22 cellular contexts compared by ENCODE assay signal in the genomic region with DNA sequence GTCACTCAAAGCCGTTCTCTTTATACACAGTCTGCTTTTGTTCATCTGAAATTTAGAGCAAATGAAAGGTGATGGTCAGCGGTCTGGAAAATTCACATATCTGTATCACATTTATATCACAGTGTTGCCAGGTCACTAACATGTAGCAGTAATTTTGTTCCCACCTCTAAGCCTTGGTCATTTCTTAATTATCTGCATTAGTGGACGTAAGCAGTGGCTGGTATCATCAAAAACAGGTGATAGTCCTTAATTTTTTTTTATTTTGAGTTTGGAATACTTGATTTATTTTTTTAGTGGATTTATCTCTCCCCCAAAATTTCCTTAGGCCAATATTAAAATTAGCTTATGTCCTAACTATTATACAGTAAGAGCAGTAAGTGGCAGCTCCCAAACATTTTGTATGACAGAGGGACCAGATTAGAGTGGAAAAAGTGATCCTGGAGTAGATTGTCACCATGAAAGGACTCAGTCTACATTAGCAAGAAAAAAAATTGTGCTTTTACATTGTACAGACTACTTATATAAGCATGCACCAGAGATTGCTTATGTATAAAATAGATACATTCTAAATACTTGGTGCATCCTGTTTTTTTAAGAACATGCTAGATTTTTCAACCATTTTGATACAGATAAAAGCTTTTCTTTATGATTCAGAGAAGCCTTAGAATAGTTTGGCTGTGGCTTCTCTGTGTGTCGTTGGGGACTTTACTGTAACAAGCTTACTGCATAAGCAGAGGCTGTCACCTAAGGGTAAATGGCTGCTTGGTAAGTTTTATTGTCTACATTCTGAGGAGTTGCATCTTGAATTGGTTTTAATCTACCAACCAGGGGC.
DNase-seq lines count a peak whose midpoint lies in the region; ATAC-seq, FAIRE-seq and TF ChIP-seq lines count a peak whose summit lies in the region.
"Had no signal": no experiment of that assay in that cellular context is flagged by ENCODE, and none has a peak within 500 bp of the region (broad histone marks: within the 10 kb centered on the region; RNA-seq: fewer than 3 reads in every experiment).

No MANE protein-coding gene starts in this region.

- FAIRE-seq in K562 (lab: Jason Lieb, UNC), result no peak
- FAIRE-seq: endometrium, H1, TTC549 had no signal

- WGBS in K562 (ENCODE audit: insufficient coverage, low coverage, missing lambda C conversion rate), result 24% methylated on average over 4 of the region's 4 CpGs

- no peak for TF ChIP-seq EP300 in K562 (IDR thresholded peaks at IDR 0.05; ENCODE audit: low read length)

- H3K9me3 Mint-ChIP-seq in activated CD4-positive, alpha-beta T cell treated with anti-CD3 and anti-CD28 coated beads for 36 hours (ENCODE audit: low read depth), result peaks cover 4% of the 10 kb centered on the region
- H3K9me3 Mint-ChIP-seq in IgD-negative memory B cell, result no peaks in the 10 kb centered on the region
- H3K9me3 Mint-ChIP-seq in natural killer cell, result no peaks in the 10 kb centered on the region
- peaks cover 7% of the 10 kb centered on the region for H3K9me3 Mint-ChIP-seq in T-helper 2 cell treated with Interferon-gamma antibody and Interleukin-4, amounts not matched to agents 5 μg/mL and 100 μg/mL, for 36 hours

- peak overlapping the region; percentile 19; the same call in 1 of the 2 replicates for H3K4me2 ChIP-seq in K562 (ENCODE audit: insufficient read depth, low read length)

- H3K27me3 ChIP-seq in K562 (ENCODE audit: control insufficient read depth in 2 of 2, insufficient read depth in 2 of 2, low read length in 2 of 2) (no peaks in the 10 kb centered on the region), breast epithelium (no peaks in the 10 kb centered on the region)
- H3K27me3 ChIP-seq: BE2C, colonic mucosa, ovary had no signal

- H3K27ac ChIP-seq in K562 (ENCODE audit: extremely low read depth, low read depth, low read length) (peak overlapping the region; percentile 53), breast epithelium (no peak overlapping the region)
- H3K27ac ChIP-seq: colonic mucosa, ovary had no signal

- CTCF ChIA-PET in activated CD4-positive, alpha-beta T cell treated with anti-CD3 and anti-CD28 coated beads for 36 hours (lab: Charles Lee), result interaction anchor here (0.6 to 1.2 kb wide), 4 partner anchors 15 to 92 kb away, joined by 3 to 4 read pairs (median 3); no protein-coding TSS in a partner anchor
- CTCF ChIA-PET in K562 (lab: Yijun Ruan, JAX; ENCODE audit: low intra/inter-chr PET ratio), result no interaction called here

- H3K27me3 Mint-ChIP-seq in activated CD4-positive, alpha-beta T cell treated with anti-CD3 and anti-CD28 coated beads for 36 hours, result no peaks in the 10 kb centered on the region
- H3K27me3 Mint-ChIP-seq in IgD-negative memory B cell (no peaks in the 10 kb centered on the region), natural killer cell (ENCODE audit: low read depth in 2 of 2) (no peaks in the 10 kb centered on the region)
- H3K27me3 Mint-ChIP-seq in T-helper 2 cell treated with Interferon-gamma antibody and Interleukin-4, amounts not matched to agents 5 μg/mL and 100 μg/mL, for 36 hours (ENCODE audit: low read depth), result no peaks in the 10 kb centered on the region

- H3K4me3 Mint-ChIP-seq in activated CD4-positive, alpha-beta T cell treated with anti-CD3 and anti-CD28 coated beads for 36 hours, result no peak overlapping the region
- H3K4me3 Mint-ChIP-seq in IgD-negative memory B cell (peak overlapping the region in 1 of 4 donors; percentile 10), natural killer cell (peak overlapping the region; percentile 28)
- H3K4me3 Mint-ChIP-seq in T-helper 2 cell treated with Interferon-gamma antibody and Interleukin-4, amounts not matched to agents 5 μg/mL and 100 μg/mL, for 36 hours, result no peak overlapping the region

- peaks cover 55% of the 10 kb centered on the region for H3K4me1 Mint-ChIP-seq in activated CD4-positive, alpha-beta T cell treated with anti-CD3 and anti-CD28 coated beads for 36 hours
- H3K4me1 Mint-ChIP-seq in IgD-negative memory B cell (peaks cover 32 to 43% (median 36%) of the 10 kb centered on the region in 3 donors), natural killer cell (peaks cover 51 to 72% of the 10 kb centered on the region in 2 donors)
- H3K4me1 Mint-ChIP-seq in T-helper 2 cell treated with Interferon-gamma antibody and Interleukin-4, amounts not matched to agents 5 μg/mL and 100 μg/mL, for 36 hours (ENCODE audit: low read depth), result peaks cover 8% of the 10 kb centered on the region

- peak overlapping the region; percentile 48 for H3K27ac Mint-ChIP-seq in activated CD4-positive, alpha-beta T cell treated with anti-CD3 and anti-CD28 coated beads for 36 hours
- H3K27ac Mint-ChIP-seq in IgD-negative memory B cell, result peak overlapping the region in 2 of 3 donors; percentile 60 to 88
- H3K27ac Mint-ChIP-seq in natural killer cell, result no peak overlapping the region
- H3K27ac Mint-ChIP-seq in T-helper 2 cell treated with Interferon-gamma antibody and Interleukin-4, amounts not matched to agents 5 μg/mL and 100 μg/mL, for 36 hours, result no peak overlapping the region

- H3K79me2 ChIP-seq in K562 (ENCODE audit: control insufficient read depth, insufficient read depth, low read length), result peaks cover 30% of the 10 kb centered on the region

- no peak for TF ChIP-seq RAD21 in K562 (CRISPR knock-in tag; conservative IDR thresholded peaks at IDR 0.05 in 1 of 2, IDR thresholded peaks at IDR 0.05 in 1 of 2)

- H3K9me3 ChIP-seq in K562 (replicated peaks; ENCODE audit: control insufficient read depth, insufficient read depth, low read depth, low read length), result no peaks in the 10 kb centered on the region
- H3K9me3 ChIP-seq in breast epithelium, result no peaks in the 10 kb centered on the region
- H3K9me3 ChIP-seq: BE2C, colonic mucosa, ovary had no signal

- H3K4me1 ChIP-seq in K562 (replicated peaks in 1 of 2; ENCODE audit: control insufficient read depth in 2 of 2, insufficient read depth in 2 of 2, low read length in 2 of 2) (peaks cover 12 to 66% of the 10 kb centered on the region in 2 experiments; a peak in 4 of 5 replicates), breast epithelium (no peaks in the 10 kb centered on the region)
- H3K4me1 ChIP-seq: BE2C, colonic mucosa had no signal

- no peak overlapping the region for H3K4me3 ChIP-seq in K562
- no peak overlapping the region for H3K4me3 ChIP-seq in breast epithelium
- H3K4me3 ChIP-seq: colonic mucosa, ovary had no signal

- in situ Hi-C loops in K562 (cut with MboI), result no loop called here

- DNase-seq in activated CD4-positive, alpha-beta T cell treated with anti-CD3 and anti-CD28 coated beads for 36 hours, result no peak
- DNase-seq in activated CD4-positive, alpha-beta T cell treated with anti-CD3 and anti-CD28 coated beads for 1 hour, result no peak
- DNase-seq in K562 (ENCODE audit: extremely low read depth in 1 of 4, low spot score in 3 of 4) (no peak), natural killer cell (no peak), breast epithelium (ENCODE audit: low spot score in 2 of 2) (no peak)
- no peak for DNase-seq in T-helper 2 cell treated with Interferon-gamma antibody and Interleukin-4, amounts not matched to agents 5 μg/mL and 100 μg/mL, for 36 hours (ENCODE audit: low spot score)
- DNase-seq: BE2C; colonic mucosa; EL; kidney glomerular epithelial cell; mammary epithelial cell; NCI-H187; NCI-H748 treated with DMSO at 0.1 percent for 48 hours; ovary; right cardiac atrium; stimulated activated CD4-positive, alpha-beta T cell treated with anti-CD3 and anti-CD28 coated beads, Interleukin-12 subunit alpha, Interleukin-12 subunit beta, amount 100 ng/mL, for 4 hours had no signal

- H3K36me3 ChIP-seq in K562 (ENCODE audit: control insufficient read depth, insufficient read depth, low read length), result peaks cover 4% of the 10 kb centered on the region; the same call in 1 of the 3 replicates
- no peaks in the 10 kb centered on the region for H3K36me3 ChIP-seq in breast epithelium
- H3K36me3 ChIP-seq: BE2C, colonic mucosa, ovary had no signal

- H4K20me1 ChIP-seq in K562 (replicated peaks; ENCODE audit: control insufficient read depth, insufficient read depth, low read length), result no peaks in the 10 kb centered on the region

- BruUV-seq in K562 (replicated peaks; lab: Mats Ljungman, UMichigan), result no TSS peak

- peak; percentile 22 for ATAC-seq in activated CD4-positive, alpha-beta T cell treated with anti-CD3 and anti-CD28 coated beads for 36 hours
- ATAC-seq in K562 (peak; percentile 44), natural killer cell (peak; percentile 70 to 83 (median 81)), HG02840 (IDR thresholded peaks at IDR 0.05; ENCODE audit: low FRiP score, unreplicated experiment) (no peak)
- ATAC-seq: right cardiac atrium, Right ventricle myocardium inferior had no signal

- intact Hi-C loops in activated CD4-positive, alpha-beta T cell treated with anti-CD3 and anti-CD28 coated beads for 36 hours (cut with DNase I, micrococcal nuclease), result loop anchor here (2.0 to 5.0 kb wide), 3 partner anchors 63 to 79 kb away; partner anchors contain the start of gene MAPRE2 (in 1 of the 2)
- intact Hi-C loops in K562 (cut with micrococcal nuclease), result no loop called here
- intact Hi-C loops in natural killer cell (cut with micrococcal nuclease), result loop anchor here (1.0 to 2.0 kb wide), 3 partner anchors 27 to 64 kb away; no protein-coding TSS in a partner anchor
- intact Hi-C loops in breast epithelium (cut with DNase I; ENCODE audit: low total_unique reads), result no loop called here

- H3K9me1 ChIP-seq in K562 (ENCODE audit: control insufficient read depth, insufficient read depth, low read length), result no peaks in the 10 kb centered on the region

- peaks cover 37% of the 10 kb centered on the region for H3K36me3 Mint-ChIP-seq in activated CD4-positive, alpha-beta T cell treated with anti-CD3 and anti-CD28 coated beads for 36 hours (ENCODE audit: low read depth)
- peaks cover 26% of the 10 kb centered on the region for H3K36me3 Mint-ChIP-seq in IgD-negative memory B cell
- peaks cover 10% of the 10 kb centered on the region for H3K36me3 Mint-ChIP-seq in natural killer cell
- peaks cover 36% of the 10 kb centered on the region for H3K36me3 Mint-ChIP-seq in T-helper 2 cell treated with Interferon-gamma antibody and Interleukin-4, amounts not matched to agents 5 μg/mL and 100 μg/mL, for 36 hours (ENCODE audit: low read depth)

- POLR2A ChIA-PET in activated CD4-positive, alpha-beta T cell treated with anti-CD3 and anti-CD28 coated beads for 36 hours (lab: Charles Lee), result no interaction called here
- POLR2A ChIA-PET in K562 (lab: Yijun Ruan, JAX), result interaction anchor here (0.7 to 1.5 kb wide), 6 partner anchors 10 to 81 kb away, joined by 3 to 7 read pairs (median 3); no protein-coding TSS in a partner anchor

- TF ChIP-seq CTCF in K562 (IDR thresholded peaks at IDR 0.05 in 2 of 3, conservative IDR thresholded peaks at IDR 0.05 in 1 of 3; ENCODE audit: insufficient read depth in 2 of 3, low read depth in 1 of 3, low read length in 3 of 3) (no peak), natural killer cell (IDR thresholded peaks at IDR 0.05) (no peak), breast epithelium (IDR thresholded peaks at IDR 0.05) (no peak)

- TF ChIP-seq POLR2A in K562 (conservative IDR thresholded peaks at IDR 0.05), result no peak
- no peak for TF ChIP-seq POLR2A in breast epithelium (IDR thresholded peaks at IDR 0.05)

- 0 out of 4 replicates have a peak overlapping the region, but pooled peaks of 1 of the 2 experiments have one; percentile 1 for H3K9ac ChIP-seq in K562 (ENCODE audit: insufficient read depth in 1 of 2, low read depth in 2 of 2, low read length in 2 of 2)

- H2AFZ ChIP-seq in K562 (ENCODE audit: low read depth, low read length), result 0 out of 2 replicates have a peak overlapping the region, but pooled peaks have one; percentile 35

Comparison
In these comparisons a context has a peak if more than half of its experiments do, and no peak if none do; other contexts are left out.
1. H3K27ac Mint-ChIP-seq: peak in activated CD4-positive, alpha-beta T cell treated with anti-CD3 and anti-CD28 coated beads for 36 hours (single experiment) and IgD-negative memory B cell (2 of 3); none in natural killer cell (0 of 2) and T-helper 2 cell treated with Interferon-gamma antibody and Interleukin-4, amounts not matched to agents 5 μg/mL and 100 μg/mL, for 36 hours (single experiment).
2. intact Hi-C loops: an anchor here in activated CD4-positive, alpha-beta T cell treated with anti-CD3 and anti-CD28 coated beads for 36 hours (2.0 to 5.0 kb wide) and natural killer cell (1.0 to 2.0 kb wide); none called in K562 and breast epithelium.